ENCODE assay signal across 8 cellular contexts in genomic region chr9:109315889-109316640, GRCh38. TPM values are rescaled to one million over a fixed set of nuclear protein-coding genes. Genes with fewer than 3 reads are reported as not detected.
DNase-seq lines count a peak whose midpoint lies in the region; ATAC-seq and TF ChIP-seq lines count a peak whose summit lies in the region.

No MANE protein-coding gene starts in this region.

- WGBS in right cardiac atrium, result 62% methylated on average over 14 of the region's 14 CpGs
- 41 to 43% methylated on average over 14 of the region's 14 CpGs for WGBS in tibial nerve, 2 donors

- H3K36me3 Mint-ChIP-seq in activated CD4-positive, alpha-beta T cell treated with anti-CD3 and anti-CD28 coated beads, Interleukin-2, amount 10 ng/mL, durations not matched to agents 24 days and 14 days (ENCODE audit: low read depth), result no peaks in the 10 kb centered on the region

- no peaks in the 10 kb centered on the region for H3K36me3 ChIP-seq in tibial nerve

- H3K27ac ChIP-seq in right cardiac atrium (ENCODE audit: low read length) (peak overlapping the region; percentile 1), tibial nerve (peak overlapping the region; percentile 71 to 92 (median 86))

- peak; percentile 46 for DNase-seq in SIG-M5 treated with dmso at 0.1 percent for 504 hours (lab: John Stamatoyannopoulos, UW; ENCODE audit: unreplicated experiment)
- DNase-seq in SIG-M5 (lab: John Stamatoyannopoulos, UW), result no peak
- DNase-seq in SW480 (ENCODE audit: low spot score), result peak; percentile 98
- peak; percentile 79 to 88 (median 80) for DNase-seq in right cardiac atrium
- DNase-seq in tibial nerve (ENCODE audit: low spot score in 2 of 2), result peak; percentile 57 to 66
- DNase-seq in activated CD4-positive, alpha-beta T cell treated with anti-CD3 and anti-CD28 coated beads, Interleukin-2, amount 10 ng/mL, durations not matched to agents 24 days and 14 days, result no peak

- H3K27me3 Mint-ChIP-seq in activated CD4-positive, alpha-beta T cell treated with anti-CD3 and anti-CD28 coated beads, Interleukin-2, amount 10 ng/mL, durations not matched to agents 24 days and 14 days, result peaks cover 72% of the 10 kb centered on the region

- ATAC-seq in right cardiac atrium (peak; percentile 60 to 61), HG03571 (IDR thresholded peaks at IDR 0.05; ENCODE audit: unreplicated experiment) (no peak), GM21529 (IDR thresholded peaks at IDR 0.05; ENCODE audit: unreplicated experiment) (no peak)

- no peak overlapping the region for H3K4me3 Mint-ChIP-seq in activated CD4-positive, alpha-beta T cell treated with anti-CD3 and anti-CD28 coated beads, Interleukin-2, amount 10 ng/mL, durations not matched to agents 24 days and 14 days

- H3K9me3 ChIP-seq in right cardiac atrium (ENCODE audit: control insufficient read depth, low read length) (no peaks in the 10 kb centered on the region), tibial nerve (no peaks in the 10 kb centered on the region)

- H3K4me3 ChIP-seq in right cardiac atrium (ENCODE audit: low read length) (no peak overlapping the region), tibial nerve (no peak overlapping the region)

- H3K27me3 ChIP-seq in right cardiac atrium (ENCODE audit: control insufficient read depth, insufficient read depth), result no peaks in the 10 kb centered on the region
- peaks cover 0 to 9% of the 10 kb centered on the region in 2 donors for H3K27me3 ChIP-seq in tibial nerve

- no peaks in the 10 kb centered on the region for H3K9me3 Mint-ChIP-seq in activated CD4-positive, alpha-beta T cell treated with anti-CD3 and anti-CD28 coated beads, Interleukin-2, amount 10 ng/mL, durations not matched to agents 24 days and 14 days

- intact Hi-C loops in right cardiac atrium (cut with DNase I), result loop anchor here in 2 of 4 donors (5.0 to 10.0 kb wide), 3 partner anchors 74 to 431 kb away; no protein-coding TSS in a partner anchor
- intact Hi-C loops in activated CD4-positive, alpha-beta T cell treated with anti-CD3 and anti-CD28 coated beads, Interleukin-2, amount 10 ng/mL, durations not matched to agents 24 days and 14 days (cut with micrococcal nuclease), result no loop called here

- peaks cover 11% of the 10 kb centered on the region for H3K4me1 Mint-ChIP-seq in activated CD4-positive, alpha-beta T cell treated with anti-CD3 and anti-CD28 coated beads, Interleukin-2, amount 10 ng/mL, durations not matched to agents 24 days and 14 days

- TF ChIP-seq POLR2A in tibial nerve (IDR thresholded peaks at IDR 0.05), result peak; percentile 13 to 62

- peak in 1 of 2 donors; percentile 83 for TF ChIP-seq EP300 in tibial nerve (IDR thresholded peaks at IDR 0.05)

- TF ChIP-seq CTCF in tibial nerve (IDR thresholded peaks at IDR 0.05), result no peak

- H3K4me1 ChIP-seq in right cardiac atrium (ENCODE audit: control insufficient read depth, insufficient read depth, low read length) (peaks cover 11% of the 10 kb centered on the region), tibial nerve (peaks cover 0 to 78% (median 36%) of the 10 kb centered on the region in 4 donors)

- H3K27ac Mint-ChIP-seq in activated CD4-positive, alpha-beta T cell treated with anti-CD3 and anti-CD28 coated beads, Interleukin-2, amount 10 ng/mL, durations not matched to agents 24 days and 14 days, result no peak overlapping the region

RNA-seq across cellular contexts. Expression of gene EPB41L4B, which starts 4.8 kb away (rescaled TPM):
- total RNA-seq in right cardiac atrium (10 to 100 TPM; 20.1 to 39.2 (median 27.0) TPM), tibial nerve (10 to 100 TPM; 14.7 to 28.0 (median 19.1) TPM)
- 11.2 TPM for polyA plus RNA-seq in right cardiac atrium
- total RNA-seq in activated CD4-positive, alpha-beta T cell treated with anti-CD3 and anti-CD28 coated beads, Interleukin-2, amount 10 ng/mL, durations not matched to agents 24 days and 14 days, result 1.2 and 1.5 TPM in 2 replicates

Comparison
In these comparisons a context has a peak if more than half of its experiments do, and no peak if none do; other contexts are left out.
1. DNase-seq: peak in SIG-M5 treated with dmso at 0.1 percent for 504 hours (single experiment), SW480 (single experiment), right cardiac atrium (3 of 3) and tibial nerve (2 of 2); none in SIG-M5 (single experiment) and activated CD4-positive, alpha-beta T cell treated with anti-CD3 and anti-CD28 coated beads, Interleukin-2, amount 10 ng/mL, durations not matched to agents 24 days and 14 days (single experiment).
2. ATAC-seq: peak in right cardiac atrium (2 of 2); none in HG03571 (single experiment) and GM21529 (single experiment).